ENCODE assay signal across 1 cellular context in genomic region chr4:7701866-7702649, GRCh38.
TF ChIP-seq lines count a peak whose summit lies in the region.

No MANE protein-coding gene starts in this region.

TF ChIP-seq in H1, 55 proteins besides CTCF, POLR2A, EP300 and RAD21 (continued from another document):
- TF ChIP-seq CHD7 (IDR thresholded peaks at IDR 0.05; ENCODE audit: insufficient replicate concordance, low read length), result no peak
- no peak for TF ChIP-seq ATF3 (IDR thresholded peaks at IDR 0.05; ENCODE audit: insufficient read depth, low read depth, low read length)
